In the genomic region with DNA sequence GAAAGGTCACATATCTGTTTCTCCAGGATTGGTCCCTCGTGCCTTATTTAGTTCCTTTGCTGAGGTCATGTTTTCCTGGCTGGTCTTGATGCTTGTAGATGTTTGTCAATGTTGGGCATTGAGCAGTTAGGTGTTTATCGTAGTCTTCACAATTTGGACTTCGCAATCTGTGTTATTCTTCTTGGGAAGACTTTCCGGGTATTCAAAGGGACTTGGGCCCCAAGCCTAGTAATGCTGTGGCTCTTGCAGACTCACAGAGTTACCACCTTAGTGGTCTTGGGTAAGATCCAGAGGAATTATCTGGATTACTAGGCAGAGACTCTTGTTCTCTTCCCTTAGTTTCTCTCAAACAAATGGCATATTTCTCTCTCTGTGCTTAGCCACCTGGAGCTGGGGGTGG, we compare ENCODE assay signal across 29 cellular contexts.
"Had no signal": no experiment of that assay in that cellular context is flagged by ENCODE, and none has a peak within 500 bp of the region (broad histone marks: within the 10 kb centered on the region; RNA-seq: fewer than 3 reads in every experiment).

No MANE protein-coding gene starts in this region.

- DNase-seq: stimulated activated CD4-positive, alpha-beta T cell treated with anti-CD3 and anti-CD28 coated beads, Interleukin-2, amount 100 ng/mL, for 48 hours; stimulated activated CD4-positive, alpha-beta T cell treated with anti-CD3 and anti-CD28 coated beads, Interleukin-4, amount 100 ng/mL, for 1 hour; stimulated activated CD4-positive, alpha-beta T cell treated with anti-CD3 and anti-CD28 coated beads, Interleukin-4, amount 100 ng/mL, for 24 hours; stimulated activated CD4-positive, alpha-beta T cell treated with anti-CD3 and anti-CD28 coated beads, Interleukin-4, amount 100 ng/mL, for 4 hours; stimulated activated CD8-positive, alpha-beta memory T cell treated with anti-CD3 and anti-CD28 coated beads, Interleukin-4, amount 100 ng/mL, for 48 hours; stimulated activated naive B cell treated with anti-CD40 and anti-IgM and Interleukin-4, amounts not matched to agents 10 μg/mL and 1 μg/mL and 100 μg/mL, for 72 hours; stimulated activated naive CD4-positive, alpha-beta T cell; stimulated activated naive CD4-positive, alpha-beta T cell treated with Interleukin-2 at 50 U/mL for 16 hours; stimulated activated naive CD8-positive, alpha-beta T cell treated with anti-CD3 and anti-CD28 coated beads, Interleukin-15, amount 100 ng/mL, for 72 hours; stimulated activated naive CD8-positive, alpha-beta T cell treated with anti-CD3 and anti-CD28 coated beads, Interleukin-15, Interleukin-2, amounts not matched to agents 100 U/mL and 50 U/mL, for 24 hours; stomach; substantia nigra; testis; thyroid gland; tibial artery; transverse colon; trophoblast cell; upper lobe of left lung; upper lobe of right lung; uterus had no signal

- ATAC-seq: stimulated activated effector memory CD8-positive, alpha-beta T cell treated with anti-CD3 and anti-CD28 coated beads, Interleukin-12 subunit alpha, Interleukin-12 subunit beta, amount 100 ng/mL, for 72 hours; stimulated activated memory B cell treated with anti-CD40 and anti-IgM and Interleukin-4, amounts not matched to agents 10 μg/mL and 1 μg/mL and 100 μg/mL, for 72 hours; stimulated activated naive B cell treated with anti-CD40 and anti-IgM and Interleukin-4, amounts not matched to agents 10 μg/mL and 1 μg/mL and 100 μg/mL, for 72 hours; stimulated activated naive CD8-positive, alpha-beta T cell treated with anti-CD3 and anti-CD28 coated beads, Interleukin-15, amount 100 ng/mL, for 72 hours; stimulated activated naive CD8-positive, alpha-beta T cell treated with anti-CD3 and anti-CD28 coated beads, Interleukin-15, Interleukin-2, amounts not matched to agents 100 U/mL and 50 U/mL, for 24 hours; upper lobe of right lung had no signal

- H3K27ac ChIP-seq: stomach, suprapubic skin, testis, thoracic aorta, thyroid gland, tibial artery, tibial nerve, transverse colon, upper lobe of left lung, upper lobe of right lung, uterus, vagina had no signal

- H3K27me3 ChIP-seq: testis, thyroid gland, tibial nerve, upper lobe of left lung, upper lobe of right lung, uterus, vagina had no signal

- H3K4me1 Mint-ChIP-seq: stimulated activated effector memory CD8-positive, alpha-beta T cell treated with anti-CD3 and anti-CD28 coated beads, Interleukin-12 subunit alpha, Interleukin-12 subunit beta, amount 100 ng/mL, for 72 hours; stimulated activated memory B cell treated with anti-CD40 and anti-IgM and Interleukin-4, amounts not matched to agents 10 μg/mL and 1 μg/mL and 100 μg/mL, for 72 hours; stimulated activated naive B cell treated with anti-CD40 and anti-IgM and Interleukin-4, amounts not matched to agents 10 μg/mL and 1 μg/mL and 100 μg/mL, for 72 hours; stimulated activated naive CD8-positive, alpha-beta T cell treated with anti-CD3 and anti-CD28 coated beads, Interleukin-15, amount 100 ng/mL, for 72 hours had no signal

- H3K27ac Mint-ChIP-seq: stimulated activated effector memory CD8-positive, alpha-beta T cell treated with anti-CD3 and anti-CD28 coated beads, Interleukin-12 subunit alpha, Interleukin-12 subunit beta, amount 100 ng/mL, for 72 hours; stimulated activated memory B cell treated with anti-CD40 and anti-IgM and Interleukin-4, amounts not matched to agents 10 μg/mL and 1 μg/mL and 100 μg/mL, for 72 hours; stimulated activated naive B cell treated with anti-CD40 and anti-IgM and Interleukin-4, amounts not matched to agents 10 μg/mL and 1 μg/mL and 100 μg/mL, for 72 hours; stimulated activated naive CD8-positive, alpha-beta T cell treated with anti-CD3 and anti-CD28 coated beads, Interleukin-15, amount 100 ng/mL, for 72 hours; stimulated activated naive CD8-positive, alpha-beta T cell treated with anti-CD3 and anti-CD28 coated beads, Interleukin-15, Interleukin-2, amounts not matched to agents 100 ng/mL and 50 ng/mL, for 24 hours; type B pancreatic cell had no signal

- H3K4me3 ChIP-seq: stomach, suprapubic skin, testis, thoracic aorta, thyroid gland, tibial artery, tibial nerve, transverse colon, upper lobe of left lung, upper lobe of right lung, uterus, vagina had no signal

- H3K36me3 Mint-ChIP-seq: stimulated activated effector memory CD8-positive, alpha-beta T cell treated with anti-CD3 and anti-CD28 coated beads, Interleukin-12 subunit alpha, Interleukin-12 subunit beta, amount 100 ng/mL, for 72 hours; stimulated activated memory B cell treated with anti-CD40 and anti-IgM and Interleukin-4, amounts not matched to agents 10 μg/mL and 1 μg/mL and 100 μg/mL, for 72 hours; type B pancreatic cell had no signal

- FAIRE-seq: urothelium cell line had no signal

- H3K9me3 Mint-ChIP-seq: stimulated activated effector memory CD8-positive, alpha-beta T cell treated with anti-CD3 and anti-CD28 coated beads, Interleukin-12 subunit alpha, Interleukin-12 subunit beta, amount 100 ng/mL, for 72 hours; stimulated activated naive CD8-positive, alpha-beta T cell treated with anti-CD3 and anti-CD28 coated beads, Interleukin-15, amount 100 ng/mL, for 72 hours; stimulated activated naive CD8-positive, alpha-beta T cell treated with anti-CD3 and anti-CD28 coated beads, Interleukin-15, Interleukin-2, amounts not matched to agents 100 ng/mL and 50 ng/mL, for 24 hours; type B pancreatic cell had no signal

- H3K4me1 ChIP-seq: stomach, testis, thyroid gland, tibial artery, tibial nerve, transverse colon, upper lobe of left lung, upper lobe of right lung, uterus, vagina had no signal

- H3K9me3 ChIP-seq: stomach, suprapubic skin, testis, thoracic aorta, thyroid gland, tibial artery, tibial nerve, transverse colon, upper lobe of left lung, upper lobe of right lung, uterus, vagina had no signal

- H3K4me3 Mint-ChIP-seq: stimulated activated effector memory CD8-positive, alpha-beta T cell treated with anti-CD3 and anti-CD28 coated beads, Interleukin-12 subunit alpha, Interleukin-12 subunit beta, amount 100 ng/mL, for 72 hours; stimulated activated memory B cell treated with anti-CD40 and anti-IgM and Interleukin-4, amounts not matched to agents 10 μg/mL and 1 μg/mL and 100 μg/mL, for 72 hours; stimulated activated naive B cell treated with anti-CD40 and anti-IgM and Interleukin-4, amounts not matched to agents 10 μg/mL and 1 μg/mL and 100 μg/mL, for 72 hours; stimulated activated naive CD8-positive, alpha-beta T cell treated with anti-CD3 and anti-CD28 coated beads, Interleukin-15, amount 100 ng/mL, for 72 hours; stimulated activated naive CD8-positive, alpha-beta T cell treated with anti-CD3 and anti-CD28 coated beads, Interleukin-15, Interleukin-2, amounts not matched to agents 100 ng/mL and 50 ng/mL, for 24 hours; type B pancreatic cell had no signal
